In genomic region chr1:94863297-94863911, GRCh38 we compare ENCODE assay signal across 11 cellular contexts. TPM values are rescaled to one million over a fixed set of nuclear protein-coding genes. Genes with fewer than 3 reads are reported as not detected.
DNase-seq lines count a peak whose midpoint lies in the region; ATAC-seq and FAIRE-seq lines count a peak whose summit lies in the region.
"Had no signal": no experiment of that assay in that cellular context is flagged by ENCODE, and none has a peak within 500 bp of the region (broad histone marks: within the 10 kb centered on the region; RNA-seq: fewer than 3 reads in every experiment).

No MANE protein-coding gene starts in this region.

- no peak for ATAC-seq in HG03175 (IDR thresholded peaks at IDR 0.05; ENCODE audit: unreplicated experiment)

- H3K27me3 ChIP-seq in muscle layer of duodenum (ENCODE audit: low read depth, low read length) = no peaks in the 10 kb centered on the region

- DNase-seq in A172 (ENCODE audit: low spot score) (peak; percentile 57), NCI-H226 (peak; percentile 45), NCI-H2227 treated with DMSO at 0.1 percent for 48 hours (lab: John Stamatoyannopoulos, UW) (no peak), NCI-H1694 (lab: John Stamatoyannopoulos, UW) (no peak)
- no peak for DNase-seq in stimulated activated CD4-positive, alpha-beta T cell treated with anti-CD3 and anti-CD28 coated beads, Interleukin-4, amount 100 ng/mL, for 24 hours
- DNase-seq: activated naive CD8-positive, alpha-beta T cell treated with anti-CD3 and anti-CD28 coated beads, Interleukin-2, amount 50 U/mL, for 24 hours had no signal

- H3K27ac ChIP-seq in muscle layer of duodenum (ENCODE audit: low read length) = peak overlapping the region; percentile 98
- H3K27ac ChIP-seq: C4-2B had no signal

- H3K4me1 ChIP-seq in muscle layer of duodenum (ENCODE audit: control insufficient read depth in 1 of 2, insufficient read depth in 2 of 2, low read length in 2 of 2) = peaks cover 17 to 24% of the 10 kb centered on the region in 2 donors

- H3K4me3 ChIP-seq in muscle layer of duodenum (ENCODE audit: low read depth in 1 of 2, low read length in 2 of 2) = peak overlapping the region; percentile 24 to 39
- H3K4me3 ChIP-seq: HAP-1 had no signal

- peak; percentile 71 for FAIRE-seq in endometrium (lab: Jason Lieb, UNC)

- H3K9me3 ChIP-seq in muscle layer of duodenum (ENCODE audit: control insufficient read depth in 1 of 2, low read length in 2 of 2) = no peaks in the 10 kb centered on the region
- H3K9me3 ChIP-seq: HAP-1 had no signal

- H3K36me3 ChIP-seq in muscle layer of duodenum (ENCODE audit: control insufficient read depth in 1 of 2, insufficient read depth in 2 of 2, low read length in 2 of 2) = peaks cover 0 to 3% of the 10 kb centered on the region in 2 donors
- H3K36me3 ChIP-seq: HAP-1 had no signal

RNA-seq across cellular contexts. Expression of gene SLC44A3, which starts 43.2 kb away (rescaled TPM):
- total RNA-seq in A172 (2014; rRNA removed; shearing (Covaris generic)) = 0.10 TPM in 1 of 2 replicates, not detected in the other

Comparison
In these comparisons a context has a peak if more than half of its experiments do, and no peak if none do; other contexts are left out.
1. DNase-seq: peak in A172 (single experiment) and NCI-H226 (single experiment); none in stimulated activated CD4-positive, alpha-beta T cell treated with anti-CD3 and anti-CD28 coated beads, Interleukin-4, amount 100 ng/mL, for 24 hours (single experiment), NCI-H2227 treated with DMSO at 0.1 percent for 48 hours (single experiment) and NCI-H1694 (single experiment).